25 cellular contexts compared by ENCODE assay signal in genomic region chr9:96464426-96464825, GRCh38.
"Had no signal": no experiment of that assay in that cellular context is flagged by ENCODE, and none has a peak within 500 bp of the region (broad histone marks: within the 10 kb centered on the region; RNA-seq: fewer than 3 reads in every experiment).

No MANE protein-coding gene starts in this region.

- H3K9me3 ChIP-seq: body of pancreas, esophagus muscularis mucosa, gastrocnemius medialis, left ventricle myocardium inferior, ovary, sigmoid colon, upper lobe of left lung had no signal

- H3K4me2 ChIP-seq: smooth muscle cell had no signal

- H3K27me3 ChIP-seq: body of pancreas, esophagus muscularis mucosa, gastrocnemius medialis, ovary, sigmoid colon, upper lobe of left lung had no signal

- H3K4me1 ChIP-seq: body of pancreas, esophagus muscularis mucosa, sigmoid colon, upper lobe of left lung had no signal

- H3K27me3 Mint-ChIP-seq: activated CD4-positive, alpha-beta T cell treated with anti-CD3 and anti-CD28 coated beads, Interleukin-2, amount 10 ng/mL, durations not matched to agents 7 days and 5 days; activated CD8-positive, alpha-beta memory T cell treated with anti-CD3 and anti-CD28 coated beads, Interleukin-2, amount 10 ng/mL, durations not matched to agents 7 days and 5 days; activated CD8-positive, alpha-beta T cell treated with anti-CD3 and anti-CD28 coated beads for 36 hours; activated naive CD4-positive, alpha-beta T cell treated with anti-CD3 and anti-CD28 coated beads, Interleukin-2, amount 10 ng/mL, durations not matched to agents 7 days and 5 days; naive thymus-derived CD8-positive, alpha-beta T cell; stimulated activated naive B cell treated with anti-CD40 and anti-IgM and Interleukin-4, amounts not matched to agents 10 μg/mL and 1 μg/mL and 100 μg/mL, for 72 hours had no signal

- H3K36me3 ChIP-seq: ovary had no signal

- ATAC-seq: activated CD8-positive, alpha-beta memory T cell treated with anti-CD3 and anti-CD28 coated beads, Interleukin-2, amount 10 ng/mL, durations not matched to agents 7 days and 5 days; activated CD8-positive, alpha-beta T cell treated with anti-CD3 and anti-CD28 coated beads for 36 hours; body of pancreas; gastrocnemius medialis; naive thymus-derived CD8-positive, alpha-beta T cell; stimulated activated naive B cell treated with anti-CD40 and anti-IgM and Interleukin-4, amounts not matched to agents 10 μg/mL and 1 μg/mL and 100 μg/mL, for 72 hours had no signal

- H3K9me3 Mint-ChIP-seq: activated CD4-positive, alpha-beta T cell treated with anti-CD3 and anti-CD28 coated beads, Interleukin-2, amount 10 ng/mL, durations not matched to agents 7 days and 5 days; activated CD8-positive, alpha-beta T cell treated with anti-CD3 and anti-CD28 coated beads for 36 hours; activated naive CD4-positive, alpha-beta T cell treated with anti-CD3 and anti-CD28 coated beads, Interleukin-2, amount 10 ng/mL, durations not matched to agents 7 days and 5 days; naive thymus-derived CD8-positive, alpha-beta T cell; stimulated activated naive B cell treated with anti-CD40 and anti-IgM and Interleukin-4, amounts not matched to agents 10 μg/mL and 1 μg/mL and 100 μg/mL, for 72 hours had no signal

- H3K4me3 Mint-ChIP-seq: activated CD4-positive, alpha-beta T cell treated with anti-CD3 and anti-CD28 coated beads, Interleukin-2, amount 10 ng/mL, durations not matched to agents 7 days and 5 days; activated CD8-positive, alpha-beta memory T cell treated with anti-CD3 and anti-CD28 coated beads, Interleukin-2, amount 10 ng/mL, durations not matched to agents 7 days and 5 days; activated CD8-positive, alpha-beta T cell treated with anti-CD3 and anti-CD28 coated beads for 36 hours; activated naive CD4-positive, alpha-beta T cell treated with anti-CD3 and anti-CD28 coated beads, Interleukin-2, amount 10 ng/mL, durations not matched to agents 7 days and 5 days; naive thymus-derived CD8-positive, alpha-beta T cell; stimulated activated naive B cell treated with anti-CD40 and anti-IgM and Interleukin-4, amounts not matched to agents 10 μg/mL and 1 μg/mL and 100 μg/mL, for 72 hours had no signal

- DNase-seq: activated CD4-positive, alpha-beta T cell treated with anti-CD3 and anti-CD28 coated beads, Interleukin-2, amount 10 ng/mL, durations not matched to agents 7 days and 5 days; activated CD4-positive, CD25-positive, alpha-beta regulatory T cell treated with anti-CD3 and anti-CD28 coated beads, Interleukin-2, amount 50 U/mL, for 72 hours; activated CD8-positive, alpha-beta memory T cell treated with anti-CD3 and anti-CD28 coated beads, Interleukin-2, amount 10 ng/mL, durations not matched to agents 7 days and 5 days; activated CD8-positive, alpha-beta T cell treated with anti-CD3 and anti-CD28 coated beads for 36 hours; activated naive CD4-positive, alpha-beta T cell treated with anti-CD3 and anti-CD28 coated beads, Interleukin-2, amount 10 ng/mL, durations not matched to agents 7 days and 5 days; activated T-cell treated with anti-CD3 and anti-CD28 coated beads for 4 hours; amygdala; body of pancreas; caudate nucleus; dermis blood vessel endothelial cell; effector CD8-positive, alpha-beta T cell; gastrocnemius medialis; hippocampal formation; kidney glomerular epithelial cell; left ventricle myocardium inferior; naive thymus-derived CD8-positive, alpha-beta T cell; ovary; sigmoid colon; stimulated activated CD4-positive, alpha-beta T cell treated with anti-CD3 and anti-CD28 coated beads, Interleukin-15, amount 100 ng/mL, for 24 hours; stimulated activated CD8-positive, alpha-beta memory T cell treated with anti-CD3 and anti-CD28 coated beads, Interleukin-4, amount 100 ng/mL, for 48 hours; stimulated activated naive B cell treated with anti-CD40 and anti-IgM and Interleukin-4, amounts not matched to agents 10 μg/mL and 1 μg/mL and 100 μg/mL, for 72 hours had no signal

- H3K27ac ChIP-seq: body of pancreas, esophagus muscularis mucosa, gastrocnemius medialis, left ventricle myocardium inferior, ovary, sigmoid colon, upper lobe of left lung, VCaP had no signal

- H3K27ac Mint-ChIP-seq: activated CD4-positive, alpha-beta T cell treated with anti-CD3 and anti-CD28 coated beads, Interleukin-2, amount 10 ng/mL, durations not matched to agents 7 days and 5 days; activated CD8-positive, alpha-beta memory T cell treated with anti-CD3 and anti-CD28 coated beads, Interleukin-2, amount 10 ng/mL, durations not matched to agents 7 days and 5 days; activated CD8-positive, alpha-beta T cell treated with anti-CD3 and anti-CD28 coated beads for 36 hours; stimulated activated naive B cell treated with anti-CD40 and anti-IgM and Interleukin-4, amounts not matched to agents 10 μg/mL and 1 μg/mL and 100 μg/mL, for 72 hours had no signal

- H3K4me3 ChIP-seq: body of pancreas, esophagus muscularis mucosa, gastrocnemius medialis, left ventricle myocardium inferior, ovary, sigmoid colon, smooth muscle cell, upper lobe of left lung had no signal

- H3K4me1 Mint-ChIP-seq: activated CD4-positive, alpha-beta T cell treated with anti-CD3 and anti-CD28 coated beads, Interleukin-2, amount 10 ng/mL, durations not matched to agents 7 days and 5 days; activated naive CD4-positive, alpha-beta T cell treated with anti-CD3 and anti-CD28 coated beads, Interleukin-2, amount 10 ng/mL, durations not matched to agents 7 days and 5 days; naive thymus-derived CD8-positive, alpha-beta T cell; stimulated activated naive B cell treated with anti-CD40 and anti-IgM and Interleukin-4, amounts not matched to agents 10 μg/mL and 1 μg/mL and 100 μg/mL, for 72 hours had no signal
